ENCODE assay signal across 2 cellular contexts in the genomic region with DNA sequence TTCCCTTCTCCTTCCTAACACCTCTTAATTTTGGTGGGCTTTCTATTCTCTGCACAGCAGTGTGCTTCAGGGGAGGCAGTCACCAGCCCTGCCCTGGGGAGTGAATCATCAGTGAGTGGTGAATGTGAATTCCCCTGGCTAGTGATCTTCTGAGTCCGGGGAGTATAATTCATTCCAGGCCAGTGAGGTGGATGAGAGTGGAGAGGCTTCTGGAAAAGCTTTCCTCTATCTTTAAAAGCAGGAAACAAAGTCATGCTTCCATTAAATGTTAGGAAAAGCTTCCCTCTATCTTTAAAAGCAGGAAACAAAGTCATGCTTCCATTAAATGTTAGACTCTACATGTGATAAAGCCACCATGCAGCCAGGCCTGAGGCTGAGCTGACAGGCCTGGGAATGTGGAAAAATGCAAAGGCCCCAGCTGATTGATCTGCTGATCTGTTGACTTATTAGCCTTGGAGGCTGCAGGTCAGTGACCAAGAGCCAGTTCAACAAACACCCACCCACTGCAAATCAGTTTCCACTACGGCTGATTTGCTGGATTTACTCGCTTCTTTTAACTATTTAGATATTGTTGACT.
TF ChIP-seq lines count a peak whose summit lies in the region.

No MANE protein-coding gene starts in this region.

TF ChIP-seq in HCT116, 20 proteins besides CTCF, POLR2A, EP300 and RAD21:
- TF ChIP-seq YY1 (IDR thresholded peaks at IDR 0.05; ENCODE audit: extremely low read depth, insufficient replicate concordance, low read depth, low read length) (no peak), CEBPB (IDR thresholded peaks at IDR 0.05; ENCODE audit: low read depth) (0 out of 2 replicates have a peak, but pooled peaks have one; percentile 63), EZH2phosphoT487 (IDR thresholded peaks at IDR 0.05; ENCODE audit: borderline replicate concordance) (no peak), TCF7L2 (IDR thresholded peaks at IDR 0.05; ENCODE audit: borderline replicate concordance, extremely low read depth, insufficient read depth, insufficient read length) (no peak), CBX3 (IDR thresholded peaks at IDR 0.05; ENCODE audit: low read depth) (peak; percentile 91), FOSL1 (IDR thresholded peaks at IDR 0.05; ENCODE audit: low read depth) (peak; percentile 90), EGR1 (IDR thresholded peaks at IDR 0.05; ENCODE audit: low read depth) (0 out of 2 replicates have a peak, but pooled peaks have one; percentile 45), ZFX (IDR thresholded peaks at IDR 0.05) (peak; percentile 36; the same call in 1 of the 2 replicates), REST (IDR thresholded peaks at IDR 0.05; ENCODE audit: low read depth) (no peak), MAX (IDR thresholded peaks at IDR 0.05) (peak; percentile 68; the same call in 1 of the 2 replicates), SRF (IDR thresholded peaks at IDR 0.05; ENCODE audit: low read depth) (peak; percentile 39; the same call in 1 of the 2 replicates), SIN3A (IDR thresholded peaks at IDR 0.05; ENCODE audit: low read depth) (peak; percentile 76), SP1 (IDR thresholded peaks at IDR 0.05; ENCODE audit: low read depth) (peak; percentile 76), POLR2AphosphoS5 (IDR thresholded peaks at IDR 0.05; ENCODE audit: low read depth, low read length) (peak; percentile 32; the same call in 1 of the 2 replicates), JUND (IDR thresholded peaks at IDR 0.05) (peak; percentile 91), ZNF274 (IDR thresholded peaks at IDR 0.05; ENCODE audit: low read depth, low read length) (no peak), EZH2 (IDR thresholded peaks at IDR 0.05) (no peak)
- TF ChIP-seq, protein P1, sequence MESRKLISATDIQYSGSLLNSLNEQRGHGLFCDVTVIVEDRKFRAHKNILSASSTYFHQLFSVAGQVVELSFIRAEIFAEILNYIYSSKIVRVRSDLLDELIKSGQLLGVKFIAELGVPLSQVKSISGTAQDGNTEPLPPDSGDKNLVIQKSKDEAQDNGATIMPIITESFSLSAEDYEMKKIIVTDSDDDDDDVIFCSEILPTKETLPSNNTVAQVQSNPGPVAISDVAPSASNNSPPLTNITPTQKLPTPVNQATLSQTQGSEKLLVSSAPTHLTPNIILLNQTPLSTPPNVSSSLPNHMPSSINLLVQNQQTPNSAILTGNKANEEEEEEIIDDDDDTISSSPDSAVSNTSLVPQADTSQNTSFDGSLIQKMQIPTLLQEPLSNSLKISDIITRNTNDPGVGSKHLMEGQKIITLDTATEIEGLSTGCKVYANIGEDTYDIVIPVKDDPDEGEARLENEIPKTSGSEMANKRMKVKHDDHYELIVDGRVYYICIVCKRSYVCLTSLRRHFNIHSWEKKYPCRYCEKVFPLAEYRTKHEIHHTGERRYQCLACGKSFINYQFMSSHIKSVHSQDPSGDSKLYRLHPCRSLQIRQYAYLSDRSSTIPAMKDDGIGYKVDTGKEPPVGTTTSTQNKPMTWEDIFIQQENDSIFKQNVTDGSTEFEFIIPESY (IDR thresholded peaks at IDR 0.05; ENCODE audit: extremely low read depth, insufficient replicate concordance, low read length), result no peak

TF ChIP-seq in HepG2, 621 proteins besides CTCF, POLR2A, EP300 and RAD21 (continues in another document):
- TF ChIP-seq ZNF550 (CRISPR knock-in tag; IDR thresholded peaks at IDR 0.05; ENCODE audit: borderline replicate concordance) (no peak), SMARCE1 (IDR thresholded peaks at IDR 0.05; ENCODE audit: borderline replicate concordance) (no peak), RFX3 (CRISPR knock-in tag; IDR thresholded peaks at IDR 0.05) (no peak), ZNF256 (CRISPR knock-in tag; conservative IDR thresholded peaks at IDR 0.05) (no peak), DMAP1 (CRISPR knock-in tag; IDR thresholded peaks at IDR 0.05) (0 out of 2 replicates have a peak, but pooled peaks have one; percentile 35), RARA (CRISPR knock-in tag; IDR thresholded peaks at IDR 0.05) (peak; percentile 65), SMARCC2 (IDR thresholded peaks at IDR 0.05) (no peak), REST (IDR thresholded peaks at IDR 0.05; ENCODE audit: borderline replicate concordance in 1 of 2, low read depth in 1 of 2, low read length in 2 of 2) (0 out of 4 replicates have a peak, but pooled peaks of 1 of the 2 experiments have one; percentile 22), ZNF724P (CRISPR knock-in tag; IDR thresholded peaks at IDR 0.05; ENCODE audit: borderline replicate concordance) (no peak), ARID2 (CRISPR knock-in tag; IDR thresholded peaks at IDR 0.05; ENCODE audit: borderline replicate concordance) (no peak), FOXP1 (IDR thresholded peaks at IDR 0.05) (no peak), FOXP1 (CRISPR knock-in tag; IDR thresholded peaks at IDR 0.05) (peak; percentile 72), TOPORS (CRISPR knock-in tag; IDR thresholded peaks at IDR 0.05) (no peak), ZKSCAN8 (CRISPR knock-in tag; IDR thresholded peaks at IDR 0.05; ENCODE audit: borderline replicate concordance) (0 out of 2 replicates have a peak, but pooled peaks have one; percentile 48), ZNF350 (CRISPR knock-in tag; IDR thresholded peaks at IDR 0.05; ENCODE audit: borderline replicate concordance, low read depth) (peak; percentile 32; the same call in 1 of the 2 replicates), SUZ12 (IDR thresholded peaks at IDR 0.05; ENCODE audit: low read depth, low read length) (no peak), ATM (IDR thresholded peaks at IDR 0.05; ENCODE audit: borderline replicate concordance) (no peak), KDM6A (CRISPR knock-in tag; IDR thresholded peaks at IDR 0.05; ENCODE audit: low read depth) (peak; percentile 54; the same call in 1 of the 2 replicates), NR2F2 (IDR thresholded peaks at IDR 0.05; ENCODE audit: borderline replicate concordance, low read depth) (peak; percentile 83), SOX6 (IDR thresholded peaks at IDR 0.05) (no peak), SOX6 (CRISPR knock-in tag; IDR thresholded peaks at IDR 0.05) (peak; percentile 69), ZNF891 (CRISPR knock-in tag; IDR thresholded peaks at IDR 0.05) (no peak), ARID3A (IDR thresholded peaks at IDR 0.05; ENCODE audit: low read depth, low read length) (peak; percentile 93), MXI1 (IDR thresholded peaks at IDR 0.05; ENCODE audit: borderline replicate concordance, low read depth, low read length) (peak; percentile 38; the same call in 1 of the 3 replicates), HOXD1 (CRISPR knock-in tag; IDR thresholded peaks at IDR 0.05) (peak; percentile 49; the same call in 1 of the 2 replicates), BCL6 (CRISPR knock-in tag; IDR thresholded peaks at IDR 0.05) (peak; percentile 54; the same call in 1 of the 2 replicates), YEATS2 (CRISPR knock-in tag; IDR thresholded peaks at IDR 0.05; ENCODE audit: borderline replicate concordance) (no peak), MAZ (IDR thresholded peaks at IDR 0.05; ENCODE audit: borderline replicate concordance, low read depth, low read length) (no peak), MAZ (CRISPR knock-in tag; IDR thresholded peaks at IDR 0.05; ENCODE audit: low read depth) (no peak), SOX5 (CRISPR knock-in tag; IDR thresholded peaks at IDR 0.05; ENCODE audit: borderline replicate concordance) (peak; percentile 59; the same call in 1 of the 2 replicates), PHF8 (CRISPR knock-in tag; IDR thresholded peaks at IDR 0.05) (0 out of 2 replicates have a peak, but pooled peaks have one; percentile 36), ZNF605 (CRISPR knock-in tag; IDR thresholded peaks at IDR 0.05) (0 out of 2 replicates have a peak, but pooled peaks have one; percentile 48), SMAD9 (CRISPR knock-in tag; IDR thresholded peaks at IDR 0.05) (no peak), FOXA3 (CRISPR knock-in tag; IDR thresholded peaks at IDR 0.05) (peak; percentile 77), ZMYM4 (CRISPR knock-in tag; IDR thresholded peaks at IDR 0.05) (peak; percentile 42; the same call in 1 of the 2 replicates), ZBTB8A (CRISPR knock-in tag; IDR thresholded peaks at IDR 0.05; ENCODE audit: borderline replicate concordance, low read depth) (no peak), BHLHE40 (IDR thresholded peaks at IDR 0.05; ENCODE audit: low read length) (no peak), TBL1XR1 (IDR thresholded peaks at IDR 0.05; ENCODE audit: borderline replicate concordance, low read length, partially characterized antibody) (peak; percentile 62), IRF2 (CRISPR knock-in tag; IDR thresholded peaks at IDR 0.05) (peak; percentile 66; the same call in 1 of the 2 replicates), TMF1 (CRISPR knock-in tag; IDR thresholded peaks at IDR 0.05; ENCODE audit: low read depth) (no peak), SALL1 (CRISPR knock-in tag; IDR thresholded peaks at IDR 0.05) (peak; percentile 83), MIER3 (CRISPR knock-in tag; IDR thresholded peaks at IDR 0.05; ENCODE audit: borderline replicate concordance) (0 out of 2 replicates have a peak, but pooled peaks have one; percentile 56), NR2F1 (CRISPR knock-in tag; IDR thresholded peaks at IDR 0.05) (peak; percentile 63 to 90), ETV5 (CRISPR knock-in tag; IDR thresholded peaks at IDR 0.05; ENCODE audit: borderline replicate concordance) (peak; percentile 41; the same call in 1 of the 2 replicates), NCOA2 (CRISPR knock-in tag; IDR thresholded peaks at IDR 0.05) (peak; percentile 49; the same call in 1 of the 2 replicates), TCF7 (IDR thresholded peaks at IDR 0.05; ENCODE audit: low read depth) (peak; percentile 41; the same call in 1 of the 2 replicates), FOXO1 (CRISPR knock-in tag; IDR thresholded peaks at IDR 0.05) (peak; percentile 42; the same call in 1 of the 2 replicates), ASH2L (IDR thresholded peaks at IDR 0.05; ENCODE audit: insufficient read length, low read depth, low read length) (peak; percentile 69)
- TF ChIP-seq, protein P2, sequence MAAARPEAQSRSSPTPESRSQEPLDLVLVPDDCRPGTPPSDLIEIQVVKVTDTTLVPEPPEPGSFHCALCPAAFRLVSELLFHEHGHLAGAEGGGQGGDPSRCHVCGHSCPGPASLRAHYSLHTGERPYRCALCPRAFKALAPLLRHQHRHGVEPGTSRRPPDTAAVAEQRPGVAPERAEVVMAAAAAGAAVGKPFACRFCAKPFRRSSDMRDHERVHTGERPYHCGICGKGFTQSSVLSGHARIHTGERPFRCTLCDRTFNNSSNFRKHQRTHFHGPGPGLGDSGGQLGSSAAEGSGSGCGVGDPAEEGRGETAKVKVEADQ (CRISPR knock-in tag; IDR thresholded peaks at IDR 0.05; ENCODE audit: borderline replicate concordance), result 0 out of 2 replicates have a peak, but pooled peaks have one; percentile 24
- TF ChIP-seq, protein P3, sequence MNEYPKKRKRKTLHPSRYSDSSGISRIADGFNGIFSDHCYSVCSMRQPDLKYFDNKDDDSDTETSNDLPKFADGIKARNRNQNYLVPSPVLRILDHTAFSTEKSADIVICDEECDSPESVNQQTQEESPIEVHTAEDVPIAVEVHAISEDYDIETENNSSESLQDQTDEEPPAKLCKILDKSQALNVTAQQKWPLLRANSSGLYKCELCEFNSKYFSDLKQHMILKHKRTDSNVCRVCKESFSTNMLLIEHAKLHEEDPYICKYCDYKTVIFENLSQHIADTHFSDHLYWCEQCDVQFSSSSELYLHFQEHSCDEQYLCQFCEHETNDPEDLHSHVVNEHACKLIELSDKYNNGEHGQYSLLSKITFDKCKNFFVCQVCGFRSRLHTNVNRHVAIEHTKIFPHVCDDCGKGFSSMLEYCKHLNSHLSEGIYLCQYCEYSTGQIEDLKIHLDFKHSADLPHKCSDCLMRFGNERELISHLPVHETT (CRISPR knock-in tag; conservative IDR thresholded peaks at IDR 0.05), result no peak
- TF ChIP-seq, protein P4, sequence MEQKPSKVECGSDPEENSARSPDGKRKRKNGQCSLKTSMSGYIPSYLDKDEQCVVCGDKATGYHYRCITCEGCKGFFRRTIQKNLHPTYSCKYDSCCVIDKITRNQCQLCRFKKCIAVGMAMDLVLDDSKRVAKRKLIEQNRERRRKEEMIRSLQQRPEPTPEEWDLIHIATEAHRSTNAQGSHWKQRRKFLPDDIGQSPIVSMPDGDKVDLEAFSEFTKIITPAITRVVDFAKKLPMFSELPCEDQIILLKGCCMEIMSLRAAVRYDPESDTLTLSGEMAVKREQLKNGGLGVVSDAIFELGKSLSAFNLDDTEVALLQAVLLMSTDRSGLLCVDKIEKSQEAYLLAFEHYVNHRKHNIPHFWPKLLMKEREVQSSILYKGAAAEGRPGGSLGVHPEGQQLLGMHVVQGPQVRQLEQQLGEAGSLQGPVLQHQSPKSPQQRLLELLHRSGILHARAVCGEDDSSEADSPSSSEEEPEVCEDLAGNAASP (CRISPR knock-in tag; IDR thresholded peaks at IDR 0.05; ENCODE audit: borderline replicate concordance), result no peak
